14 cellular contexts compared by ENCODE assay signal in the genomic region with DNA sequence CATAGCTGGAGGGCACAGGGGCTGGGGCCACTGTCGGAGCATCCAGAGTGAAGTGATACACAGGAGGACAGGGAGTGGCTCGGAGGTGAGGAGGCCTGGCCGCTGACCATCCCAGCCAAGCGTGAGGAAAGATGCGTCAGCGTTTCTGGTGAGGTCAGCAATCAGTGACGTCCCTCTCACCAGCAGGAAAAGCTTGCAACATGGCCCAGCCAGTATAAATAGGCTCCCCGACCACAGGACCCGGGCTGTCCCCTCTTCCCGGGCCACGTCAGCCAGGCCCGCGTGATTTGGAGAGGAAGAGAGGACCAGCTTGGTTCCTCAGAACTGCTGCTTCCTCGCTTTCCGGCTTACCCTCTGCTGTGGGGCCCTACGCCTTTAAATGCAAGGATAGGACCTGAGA. TPM values are rescaled to one million over a fixed set of nuclear protein-coding genes. Genes with fewer than 3 reads are reported as not detected.
DNase-seq lines count a peak whose midpoint lies in the region; ATAC-seq and TF ChIP-seq lines count a peak whose summit lies in the region.
"Had no signal": no experiment of that assay in that cellular context is flagged by ENCODE, and none has a peak within 500 bp of the region (broad histone marks: within the 10 kb centered on the region; RNA-seq: fewer than 3 reads in every experiment).

No MANE protein-coding gene starts in this region.

- no peak overlapping the region for H3K14ac ChIP-seq in neuronal stem cell (ENCODE audit: low read length)

- no peak overlapping the region for H2BK12ac ChIP-seq in neuronal stem cell (ENCODE audit: low read length)

- H2AK5ac ChIP-seq in neuronal stem cell (ENCODE audit: low read depth, low read length): peak overlapping the region; percentile 23

- no CpG with 5 or more reads among the region's 16 CpGs for WGBS in neuronal stem cell (ENCODE audit: extremely low coverage in 2 of 2, insufficient read length in 2 of 2, insufficient replicate concordance in 1 of 2), 2 donors

- peaks cover 82 to 96% (median 86%) of the 10 kb centered on the region in 10 experiments for H3K4me1 ChIP-seq in BLaER1 treated with 17β-estradiol and CSF1 and Interleukin-3, amounts not matched to agents 10 nM and 100 nM
- no peaks in the 10 kb centered on the region for H3K4me1 ChIP-seq in neuronal stem cell (ENCODE audit: control insufficient read depth in 2 of 2, insufficient read depth in 1 of 2, low read depth in 1 of 2, low read length in 2 of 2)

- no peaks in the 10 kb centered on the region for H3K9me3 ChIP-seq in BLaER1 treated with 17β-estradiol and CSF1 and Interleukin-3, amounts not matched to agents 10 nM and 100 nM (replicated peaks in 1 of 11)
- H3K9me3 ChIP-seq in neuronal stem cell (replicated peaks in 1 of 2; ENCODE audit: control insufficient read depth in 2 of 2, insufficient read depth in 1 of 2, low read depth in 1 of 2, low read length in 2 of 2): no peaks in the 10 kb centered on the region
- H3K9me3 ChIP-seq: ovary had no signal

- H3K4me3 ChIP-seq in BLaER1 treated with 17β-estradiol and CSF1 and Interleukin-3, amounts not matched to agents 10 nM and 100 nM: peak overlapping the region in 3 of 10 experiments; percentile 9 to 41 (median 22); a peak in 3 of 20 replicates
- no peak overlapping the region for H3K4me3 ChIP-seq in fibroblast of pulmonary artery (replicated peaks; ENCODE audit: low read depth, low read length)
- H3K4me3 ChIP-seq in neuronal stem cell (ENCODE audit: low read length in 2 of 2): no peak overlapping the region
- H3K4me3 ChIP-seq: GM23248, hepatocyte, ovary had no signal

- H4K20me1 ChIP-seq in BLaER1 treated with 17β-estradiol and CSF1 and Interleukin-3, amounts not matched to agents 10 nM and 100 nM: no peaks in the 10 kb centered on the region

- H3K27ac Mint-ChIP-seq in activated T-cell treated with anti-CD3 and anti-CD28 coated beads, Interleukin-2, amount 50 U/mL, for 72 hours: no peak overlapping the region

- H3K4me1 Mint-ChIP-seq in activated T-cell treated with anti-CD3 and anti-CD28 coated beads, Interleukin-2, amount 50 U/mL, for 72 hours (ENCODE audit: low read depth): peaks cover 36% of the 10 kb centered on the region

- peak overlapping the region; percentile 27 for H3K18ac ChIP-seq in neuronal stem cell (ENCODE audit: low read length)

- H3K79me1 ChIP-seq in neuronal stem cell (ENCODE audit: low read depth, low read length): no peaks in the 10 kb centered on the region

- no peak overlapping the region for H4K91ac ChIP-seq in neuronal stem cell (ENCODE audit: low read depth, low read length, poor library complexity)

- H3K27me3 ChIP-seq in BLaER1 treated with 17β-estradiol and CSF1 and Interleukin-3, amounts not matched to agents 10 nM and 100 nM: no peaks in the 10 kb centered on the region
- H3K27me3 ChIP-seq in neuronal stem cell (ENCODE audit: control insufficient read depth in 3 of 3, insufficient read depth in 3 of 3, low read depth in 1 of 3, low read length in 3 of 3): peaks cover 0 to 17% (median 0%) of the 10 kb centered on the region in 3 experiments
- H3K27me3 ChIP-seq: hepatocyte, ovary had no signal

- H3K4me2 ChIP-seq in BLaER1 treated with 17β-estradiol and CSF1 and Interleukin-3, amounts not matched to agents 10 nM and 100 nM: peak overlapping the region; percentile 37 to 100 (median 98)
- H3K4me2 ChIP-seq in neuronal stem cell (ENCODE audit: insufficient read depth, low read length, poor library complexity, severe bottlenecking): no peak overlapping the region
- H3K4me2 ChIP-seq: hepatocyte had no signal

- peaks cover 8 to 15% of the 10 kb centered on the region in 2 donors for H3K36me3 Mint-ChIP-seq in activated T-cell treated with anti-CD3 and anti-CD28 coated beads, Interleukin-2, amount 50 U/mL, for 72 hours (ENCODE audit: insufficient read depth in 2 of 2)

- H2BK120ac ChIP-seq in neuronal stem cell (ENCODE audit: low read depth, low read length): no peak overlapping the region

- no peak overlapping the region for H4K8ac ChIP-seq in neuronal stem cell (ENCODE audit: low read depth, low read length)

- H3K4ac ChIP-seq in neuronal stem cell (ENCODE audit: low read length): no peak overlapping the region

- peaks cover 0 to 36% (median 21%) of the 10 kb centered on the region in 11 experiments; a peak in 14 of 22 replicates for H3K36me3 ChIP-seq in BLaER1 treated with 17β-estradiol and CSF1 and Interleukin-3, amounts not matched to agents 10 nM and 100 nM
- no peaks in the 10 kb centered on the region for H3K36me3 ChIP-seq in neuronal stem cell (replicated peaks in 1 of 2; ENCODE audit: control insufficient read depth in 2 of 2, insufficient read depth in 2 of 2, low read length in 2 of 2)
- H3K36me3 ChIP-seq: ovary had no signal

- no peak overlapping the region for H2AFZ ChIP-seq in neuronal stem cell (ENCODE audit: low read length)
- H2AFZ ChIP-seq: GM23248, hepatocyte had no signal

- peak overlapping the region; percentile 25 for H3K23ac ChIP-seq in neuronal stem cell (ENCODE audit: low read depth, low read length, poor library complexity)

- H3K27me3 Mint-ChIP-seq in activated T-cell treated with anti-CD3 and anti-CD28 coated beads, Interleukin-2, amount 50 U/mL, for 72 hours (ENCODE audit: low read depth): no peaks in the 10 kb centered on the region

- no peak for ATAC-seq in GM21723 (IDR thresholded peaks at IDR 0.05; ENCODE audit: unreplicated experiment)
- no peak for ATAC-seq in activated T-cell treated with anti-CD3 and anti-CD28 coated beads, Interleukin-2, amount 50 U/mL, for 72 hours (replicated peaks in 1 of 2)

- H3K9ac ChIP-seq in BLaER1 treated with 17β-estradiol and CSF1 and Interleukin-3, amounts not matched to agents 10 nM and 100 nM: peak overlapping the region; percentile 8 to 94 (median 60); a peak in 17 of 22 replicates
- peak overlapping the region; percentile 14 for H3K9ac ChIP-seq in neuronal stem cell (ENCODE audit: low read depth, low read length, poor library complexity)
- H3K9ac ChIP-seq: GM23248 had no signal

- H2BK15ac ChIP-seq in neuronal stem cell (ENCODE audit: low read length): no peak overlapping the region

- peak overlapping the region; percentile 56 to 100 (median 99) for H3K27ac ChIP-seq in BLaER1 treated with 17β-estradiol and CSF1 and Interleukin-3, amounts not matched to agents 10 nM and 100 nM
- H3K27ac ChIP-seq in neuronal stem cell (replicated peaks; ENCODE audit: low read length): no peak overlapping the region
- H3K27ac ChIP-seq: GM23248, hepatocyte, ovary, VCaP had no signal

- H3K9me3 Mint-ChIP-seq in activated T-cell treated with anti-CD3 and anti-CD28 coated beads, Interleukin-2, amount 50 U/mL, for 72 hours: no peaks in the 10 kb centered on the region

- DNase-seq in SKM-1 (lab: John Stamatoyannopoulos, UW; ENCODE audit: unreplicated experiment) (peak; percentile 91), fibroblast of pulmonary artery (ENCODE audit: low read depth) (peak; percentile 84), neuronal stem cell (ENCODE audit: low spot score) (no peak), GM19240 (ENCODE audit: insufficient read length, low spot score) (no peak), NCI-H2029 treated with DMSO at 0.1 percent for 48 hours (lab: John Stamatoyannopoulos, UW) (no peak)
- no peak for DNase-seq in activated T-cell treated with anti-CD3 and anti-CD28 coated beads, Interleukin-2, amount 50 U/mL, for 72 hours
- DNase-seq: GM23248, NCI-H510A, ovary had no signal

- TF ChIP-seq CTCF in fibroblast of pulmonary artery (IDR thresholded peaks at IDR 0.05; ENCODE audit: low read length, missing control alignments): no peak

- no peak overlapping the region for H2BK5ac ChIP-seq in neuronal stem cell (ENCODE audit: low read length)

- no peak overlapping the region for H3K4me3 Mint-ChIP-seq in activated T-cell treated with anti-CD3 and anti-CD28 coated beads, Interleukin-2, amount 50 U/mL, for 72 hours

RNA-seq across cellular contexts. Expression of a gene that starts 4.2 kb away (rescaled TPM):
- 0.01 TPM for polyA plus RNA-seq in neuronal stem cell (2013, experiment 1 of 2)
- 0.04 TPM for polyA plus RNA-seq in neuronal stem cell (2013, experiment 2 of 2)
- 10 to 100 TPM; 20.9 to 21.9 TPM for total RNA-seq in activated T-cell treated with anti-CD3 and anti-CD28 coated beads, Interleukin-2, amount 50 U/mL, for 72 hours
- total RNA-seq: GM23248 had no signal
- polyA plus RNA-seq: BJ, GM23248, hepatocyte had no signal

RNA-seq across cellular contexts. Expression of a gene that starts 18.5 kb away (rescaled TPM):
- polyA plus RNA-seq in neuronal stem cell (2013, experiment 1 of 2): 13.2 TPM
- 14.0 TPM for polyA plus RNA-seq in neuronal stem cell (2013, experiment 2 of 2)
- 1 to 10 TPM; 6.2 to 7.4 TPM for total RNA-seq in activated T-cell treated with anti-CD3 and anti-CD28 coated beads, Interleukin-2, amount 50 U/mL, for 72 hours

RNA-seq across cellular contexts. Expression of a gene that starts 24.3 kb away (rescaled TPM):
- 1.4 TPM for polyA plus RNA-seq in neuronal stem cell (2013, experiment 1 of 2)
- polyA plus RNA-seq in neuronal stem cell (2013, experiment 2 of 2): 1.4 TPM
- total RNA-seq in activated T-cell treated with anti-CD3 and anti-CD28 coated beads, Interleukin-2, amount 50 U/mL, for 72 hours: 10 to 100 TPM; 67.9 to 71.3 TPM

RNA-seq across cellular contexts. Expression of a gene that starts 55.9 kb away (rescaled TPM):
- polyA plus RNA-seq in neuronal stem cell (2013, experiment 1 of 2): 4.9 TPM
- polyA plus RNA-seq in neuronal stem cell (2013, experiment 2 of 2): 4.8 TPM
- 10 to 100 TPM; 25.6 to 30.0 TPM for total RNA-seq in activated T-cell treated with anti-CD3 and anti-CD28 coated beads, Interleukin-2, amount 50 U/mL, for 72 hours

Comparison
In these comparisons a context has a peak if more than half of its experiments do, and no peak if none do; other contexts are left out.
1. DNase-seq: peak in SKM-1 (single experiment) and fibroblast of pulmonary artery (single experiment); none in neuronal stem cell (single experiment), GM19240 (single experiment), NCI-H2029 treated with DMSO at 0.1 percent for 48 hours (single experiment) and activated T-cell treated with anti-CD3 and anti-CD28 coated beads, Interleukin-2, amount 50 U/mL, for 72 hours (0 of 2).